Comparison of ENCODE assay signal across 1 cellular context in genomic region chr3:55508335-55508734, GRCh38.
TF ChIP-seq lines count a peak whose summit lies in the region.

No MANE protein-coding gene starts in this region.

TF ChIP-seq in HepG2, 621 proteins besides CTCF, POLR2A, EP300 and RAD21 (continued from another document):
- TF ChIP-seq BCLAF1 (IDR thresholded peaks at IDR 0.05) (no peak), SKIL (CRISPR knock-in tag; IDR thresholded peaks at IDR 0.05; ENCODE audit: borderline replicate concordance) (no peak)
